Comparison of ENCODE assay signal across 28 cellular contexts in the genomic region with DNA sequence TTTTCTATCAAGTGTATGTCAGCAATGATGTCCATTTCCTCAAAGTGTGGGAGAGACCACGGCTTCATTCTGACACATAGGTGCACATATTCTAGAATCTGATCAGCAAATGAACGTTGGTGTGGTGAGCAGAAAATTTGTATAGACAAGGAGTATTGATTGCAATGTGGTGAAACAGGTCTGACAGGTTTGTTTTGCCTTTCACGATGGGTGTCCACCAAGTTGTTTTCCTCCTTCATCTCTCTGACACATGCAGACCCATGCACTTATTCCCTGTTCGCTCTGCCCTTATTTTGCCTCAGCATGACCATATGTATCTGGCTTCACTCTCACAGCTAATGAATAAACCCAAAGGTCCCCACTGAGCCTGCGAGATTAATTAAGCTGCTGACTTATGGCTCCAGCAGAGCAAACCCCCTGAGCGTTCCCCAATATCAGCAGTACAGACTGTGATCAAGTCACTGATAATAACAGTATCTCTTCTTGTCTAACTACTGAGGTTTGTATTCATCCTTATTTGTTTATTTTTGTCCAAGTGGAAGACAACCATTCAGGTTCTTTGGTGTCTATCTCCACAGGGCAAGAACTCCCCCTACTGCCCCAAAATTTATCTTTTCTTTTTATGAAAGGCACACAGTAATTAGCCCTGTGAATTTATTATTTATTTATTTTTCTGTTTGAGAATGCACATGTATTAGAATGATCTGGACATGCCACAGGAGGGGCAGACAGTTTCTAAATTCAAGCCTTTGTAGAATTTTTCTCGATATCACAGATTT.
A peak's percentile ranks its signal among the peaks of the same experiment; 100 is the strongest.
DNase-seq lines count a peak whose midpoint lies in the region; ATAC-seq and TF ChIP-seq lines count a peak whose summit lies in the region.
"Had no signal": no experiment of that assay in that cellular context is flagged by ENCODE, and none has a peak within 500 bp of the region (broad histone marks: within the 10 kb centered on the region; RNA-seq: fewer than 3 reads in every experiment).

No MANE protein-coding gene starts in this region.

- H3K36me3 Mint-ChIP-seq in stimulated activated memory B cell treated with anti-CD40 and anti-IgM and Interleukin-4, amounts not matched to agents 10 μg/mL and 1 μg/mL and 100 μg/mL, for 72 hours: no peaks in the 10 kb centered on the region
- H3K36me3 Mint-ChIP-seq: CD4-positive, CD25-positive, alpha-beta regulatory T cell had no signal

- no peaks in the 10 kb centered on the region for H3K27me3 ChIP-seq in cardiac muscle cell
- H3K27me3 ChIP-seq in left ventricle myocardium inferior (ENCODE audit: low read depth): no peaks in the 10 kb centered on the region
- H3K27me3 ChIP-seq: SJCRH30 had no signal

- H3K27ac ChIP-seq in cardiac muscle cell (no peak overlapping the region), left ventricle myocardium inferior (replicated peaks) (no peak overlapping the region), OCI-LY7 (ENCODE audit: low read depth, low read length, poor library complexity, severe bottlenecking) (no peak overlapping the region)
- H3K27ac ChIP-seq: SJCRH30 had no signal

- intact Hi-C loops in left ventricle myocardium inferior (cut with micrococcal nuclease) (no loop called here), OCI-LY7 (cut with micrococcal nuclease; ENCODE audit: unreplicated experiment) (no loop called here)

- H3K9me2 ChIP-seq in OCI-LY7 (ENCODE audit: insufficient read depth, low read length): no peaks in the 10 kb centered on the region

- no peaks in the 10 kb centered on the region for H3K27me3 Mint-ChIP-seq in stimulated activated memory B cell treated with anti-CD40 and anti-IgM and Interleukin-4, amounts not matched to agents 10 μg/mL and 1 μg/mL and 100 μg/mL, for 72 hours
- H3K27me3 Mint-ChIP-seq: activated naive CD8-positive, alpha-beta T cell treated with anti-CD3 and anti-CD28 coated beads, Interleukin-2, amount 50 U/mL, for 24 hours; CD4-positive, CD25-positive, alpha-beta regulatory T cell; memory B cell; progenitor cell of endocrine pancreas had no signal

- BruUV-seq in OCI-LY7 (replicated peaks; lab: Mats Ljungman, UMichigan): no TSS peak

- POLR2A ChIA-PET in OCI-LY7 (lab: Charles Lee): no interaction called here

- no peak overlapping the region for H3K4me3 Mint-ChIP-seq in stimulated activated memory B cell treated with anti-CD40 and anti-IgM and Interleukin-4, amounts not matched to agents 10 μg/mL and 1 μg/mL and 100 μg/mL, for 72 hours
- H3K4me3 Mint-ChIP-seq: activated naive CD8-positive, alpha-beta T cell treated with anti-CD3 and anti-CD28 coated beads, Interleukin-2, amount 50 U/mL, for 24 hours; activated T-cell treated with anti-CD3 and anti-CD28 coated beads, Interleukin-2, amount 50 U/mL, for 4 hours; CD4-positive, CD25-positive, alpha-beta regulatory T cell; memory B cell had no signal

- H3K4me1 ChIP-seq in cardiac muscle cell (ENCODE audit: low read depth) (no peaks in the 10 kb centered on the region), left ventricle myocardium inferior (no peaks in the 10 kb centered on the region), OCI-LY7 (ENCODE audit: insufficient read depth, low read length, poor library complexity, severe bottlenecking) (no peaks in the 10 kb centered on the region)
- H3K4me1 ChIP-seq: SJCRH30 had no signal

- TF ChIP-seq CTCF in cardiac muscle cell (IDR thresholded peaks at IDR 0.05; ENCODE audit: low read depth, low read length): peak; percentile 9
- no peak for TF ChIP-seq CTCF in left ventricle myocardium inferior (IDR thresholded peaks at IDR 0.05; ENCODE audit: borderline replicate concordance)
- 0 out of 2 replicates have a peak, but pooled peaks have one; percentile 23 for TF ChIP-seq CTCF in OCI-LY7 (conservative IDR thresholded peaks at IDR 0.05; ENCODE audit: low read length)
- peak; percentile 16 for TF ChIP-seq CTCF in foreskin fibroblast (IDR thresholded peaks at IDR 0.05; ENCODE audit: low read depth, low read length)

- H2AFZ ChIP-seq in OCI-LY7 (ENCODE audit: low read length): no peak overlapping the region

- no peak for ATAC-seq in stimulated activated memory B cell treated with anti-CD40 and anti-IgM and Interleukin-4, amounts not matched to agents 10 μg/mL and 1 μg/mL and 100 μg/mL, for 72 hours
- ATAC-seq: activated naive CD8-positive, alpha-beta T cell treated with anti-CD3 and anti-CD28 coated beads, Interleukin-2, amount 50 U/mL, for 24 hours; activated T-cell treated with anti-CD3 and anti-CD28 coated beads, Interleukin-2, amount 50 U/mL, for 4 hours; HCT116; K562; left colon; sciatic nerve had no signal

- H3K9me3 ChIP-seq in cardiac muscle cell (ENCODE audit: low read depth): no peaks in the 10 kb centered on the region
- H3K9me3 ChIP-seq in left ventricle myocardium inferior (replicated peaks): no peaks in the 10 kb centered on the region
- H3K9me3 ChIP-seq in OCI-LY7 (ENCODE audit: low read length): no peaks in the 10 kb centered on the region
- H3K9me3 ChIP-seq: SJCRH30 had no signal

- no peaks in the 10 kb centered on the region for H3K4me1 Mint-ChIP-seq in stimulated activated memory B cell treated with anti-CD40 and anti-IgM and Interleukin-4, amounts not matched to agents 10 μg/mL and 1 μg/mL and 100 μg/mL, for 72 hours
- H3K4me1 Mint-ChIP-seq: CD4-positive, CD25-positive, alpha-beta regulatory T cell; memory B cell had no signal

- H4K20me1 ChIP-seq in OCI-LY7 (ENCODE audit: insufficient read depth, low read length): no peaks in the 10 kb centered on the region

- H3K27ac Mint-ChIP-seq in stimulated activated memory B cell treated with anti-CD40 and anti-IgM and Interleukin-4, amounts not matched to agents 10 μg/mL and 1 μg/mL and 100 μg/mL, for 72 hours: no peak overlapping the region
- H3K27ac Mint-ChIP-seq: activated naive CD8-positive, alpha-beta T cell treated with anti-CD3 and anti-CD28 coated beads, Interleukin-2, amount 50 U/mL, for 24 hours; CD4-positive, CD25-positive, alpha-beta regulatory T cell; memory B cell; progenitor cell of endocrine pancreas had no signal

- CTCF ChIA-PET in OCI-LY7 (lab: Charles Lee; ENCODE audit: unreplicated experiment): no interaction called here

- no peak overlapping the region for H3K4me2 ChIP-seq in OCI-LY7 (ENCODE audit: low read length)

- peak in 1 of 2 donors; percentile 16 for DNase-seq in cardiac muscle cell (ENCODE audit: low read depth in 1 of 2, low spot score in 1 of 2)
- no peak for DNase-seq in left ventricle myocardium inferior
- DNase-seq in OCI-LY7 (ENCODE audit: low spot score): no peak
- peak in 1 of 2 donors; percentile 2 for DNase-seq in foreskin fibroblast
- no peak for DNase-seq in NCI-H2196 (lab: John Stamatoyannopoulos, UW; ENCODE audit: unreplicated experiment)
- no peak for DNase-seq in NK-92 treated with Interleukin-12 subunit alpha and Interleukin-12 subunit beta, amount 100 ng/mL, for 24 hours (lab: John Stamatoyannopoulos, UW)
- DNase-seq in NCI-H2171 treated with DMSO at 0.1 percent for 48 hours (lab: John Stamatoyannopoulos, UW): no peak
- DNase-seq: 8988T; activated CD4-positive, alpha-beta T cell treated with anti-CD3 and anti-CD28 coated beads, Interleukin-2, amount 50 U/mL, for 1 hour; activated naive CD8-positive, alpha-beta T cell treated with anti-CD3 and anti-CD28 coated beads, Interleukin-2, amount 50 U/mL, for 24 hours; activated T-cell treated with anti-CD3 and anti-CD28 coated beads, Interleukin-2, amount 50 U/mL, for 4 hours; CD4-positive, CD25-positive, alpha-beta regulatory T cell; cerebellar nuclear complex; effector CD4-positive, alpha-beta T cell; foreskin melanocyte; left colon; MM.1S; NCI-H1417; NCI-H2081 treated with DMSO at 0.1 percent for 48 hours; NCI-H524; SJCRH30; stimulated activated naive CD4-positive, alpha-beta T cell treated with Interleukin-2 at 50 U/mL for 16 hours had no signal

- H3K79me2 ChIP-seq in OCI-LY7 (ENCODE audit: insufficient read depth, low read depth, low read length): no peaks in the 10 kb centered on the region

- no peak overlapping the region for H3K4me3 ChIP-seq in cardiac muscle cell
- H3K4me3 ChIP-seq in left ventricle myocardium inferior: no peak overlapping the region
- no peak overlapping the region for H3K4me3 ChIP-seq in OCI-LY7 (ENCODE audit: low read depth, low read length, poor library complexity, severe bottlenecking)
- H3K4me3 ChIP-seq in foreskin fibroblast (ENCODE audit: low read depth in 1 of 2, low read length in 2 of 2): no peak overlapping the region
- H3K4me3 ChIP-seq: K562, SJCRH30 had no signal

- H3K9me3 Mint-ChIP-seq in stimulated activated memory B cell treated with anti-CD40 and anti-IgM and Interleukin-4, amounts not matched to agents 10 μg/mL and 1 μg/mL and 100 μg/mL, for 72 hours: peaks cover 11% of the 10 kb centered on the region

- no peaks in the 10 kb centered on the region for H3K36me3 ChIP-seq in cardiac muscle cell
- no peaks in the 10 kb centered on the region for H3K36me3 ChIP-seq in left ventricle myocardium inferior
- no peaks in the 10 kb centered on the region for H3K36me3 ChIP-seq in OCI-LY7 (ENCODE audit: insufficient read depth, low read length)
- H3K36me3 ChIP-seq: SJCRH30 had no signal
